Comparison of ENCODE assay signal across 22 cellular contexts in the genomic region with DNA sequence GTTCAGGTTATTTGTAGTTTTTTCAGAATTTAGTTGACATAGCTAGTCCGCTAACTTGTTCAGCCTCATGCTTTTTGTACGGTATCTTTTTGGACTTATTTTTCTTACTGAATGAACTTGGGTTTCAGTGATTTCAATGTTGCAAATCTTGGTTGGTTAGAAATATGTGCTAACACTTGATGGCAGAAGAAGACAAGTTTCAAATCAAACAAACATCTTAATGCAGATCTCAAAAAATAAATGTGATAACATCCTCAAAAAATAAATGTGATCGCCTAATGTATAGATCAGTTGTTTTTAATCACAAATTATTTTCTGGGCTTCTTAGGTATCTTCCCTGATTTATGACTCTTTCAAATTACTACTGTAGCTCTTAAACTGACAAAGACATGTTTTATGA.
DNase-seq lines count a peak whose midpoint lies in the region; ATAC-seq, FAIRE-seq and TF ChIP-seq lines count a peak whose summit lies in the region.
"Had no signal": no experiment of that assay in that cellular context is flagged by ENCODE, and none has a peak within 500 bp of the region (broad histone marks: within the 10 kb centered on the region; RNA-seq: fewer than 3 reads in every experiment).

No MANE protein-coding gene starts in this region.

- peaks cover 48% of the 10 kb centered on the region for H3K4me1 Mint-ChIP-seq in activated CD8-positive, alpha-beta T cell treated with anti-CD3 and anti-CD28 coated beads for 36 hours (ENCODE audit: low read depth)
- peaks cover 44% of the 10 kb centered on the region for H3K4me1 Mint-ChIP-seq in activated CD8-positive, alpha-beta T cell treated with anti-CD3 and anti-CD28 coated beads, Interleukin-2, amount 10 ng/mL, durations not matched to agents 7 days and 5 days (ENCODE audit: low read depth)
- peaks cover 49% of the 10 kb centered on the region for H3K4me1 Mint-ChIP-seq in central memory CD8-positive, alpha-beta T cell
- H3K4me1 Mint-ChIP-seq in naive thymus-derived CD8-positive, alpha-beta T cell, result peaks cover 27 to 61% (median 58%) of the 10 kb centered on the region in 4 donors
- peaks cover 39% of the 10 kb centered on the region for H3K4me1 Mint-ChIP-seq in activated CD8-positive, alpha-beta memory T cell treated with anti-CD3 and anti-CD28 coated beads, Interleukin-2, amount 10 ng/mL, durations not matched to agents 7 days and 5 days

- H3K9me3 Mint-ChIP-seq in activated CD8-positive, alpha-beta T cell treated with anti-CD3 and anti-CD28 coated beads for 36 hours, result peaks cover 5% of the 10 kb centered on the region
- no peaks in the 10 kb centered on the region for H3K9me3 Mint-ChIP-seq in activated CD8-positive, alpha-beta T cell treated with anti-CD3 and anti-CD28 coated beads, Interleukin-2, amount 10 ng/mL, durations not matched to agents 7 days and 5 days (ENCODE audit: insufficient read depth)
- no peaks in the 10 kb centered on the region for H3K9me3 Mint-ChIP-seq in central memory CD8-positive, alpha-beta T cell
- peaks cover 0 to 6% (median 0%) of the 10 kb centered on the region in 9 donors for H3K9me3 Mint-ChIP-seq in naive thymus-derived CD8-positive, alpha-beta T cell
- no peaks in the 10 kb centered on the region for H3K9me3 Mint-ChIP-seq in activated CD8-positive, alpha-beta memory T cell treated with anti-CD3 and anti-CD28 coated beads, Interleukin-2, amount 10 ng/mL, durations not matched to agents 7 days and 5 days (ENCODE audit: low read depth)

- CTCF ChIA-PET in activated CD8-positive, alpha-beta T cell treated with anti-CD3 and anti-CD28 coated beads for 36 hours (lab: Charles Lee), result interaction anchor here (0.7 to 3.5 kb wide), 4 partner anchors 313 to 422 kb away, joined by 3 to 25 read pairs (median 3); partner anchors contain the start of gene MED23
- CTCF ChIA-PET in activated CD8-positive, alpha-beta T cell treated with anti-CD3 and anti-CD28 coated beads, Interleukin-2, amount 10 ng/mL, durations not matched to agents 7 days and 5 days (lab: Charles Lee), result interaction anchor here (0.5 to 3.9 kb wide), 7 partner anchors 10 to 1291 kb away, joined by 3 to 31 read pairs (median 6); partner anchors contain the start of gene MED23
- CTCF ChIA-PET in activated CD8-positive, alpha-beta memory T cell treated with anti-CD3 and anti-CD28 coated beads, Interleukin-2, amount 10 ng/mL, durations not matched to agents 7 days and 5 days (lab: Charles Lee), result interaction anchor here (1.1 kb wide), 1 partner anchor 328 kb away, joined by 4 read pairs; no protein-coding TSS in a partner anchor

- in situ Hi-C loops in KBM-7 (cut with MboI; ENCODE audit: low pct_unique_long_range_greater_than_20kb, low sequenced_read_pairs), result no loop called here

- peaks cover 14% of the 10 kb centered on the region for H3K36me3 Mint-ChIP-seq in activated CD8-positive, alpha-beta T cell treated with anti-CD3 and anti-CD28 coated beads for 36 hours (ENCODE audit: low read depth)
- peaks cover 33% of the 10 kb centered on the region for H3K36me3 Mint-ChIP-seq in activated CD8-positive, alpha-beta T cell treated with anti-CD3 and anti-CD28 coated beads, Interleukin-2, amount 10 ng/mL, durations not matched to agents 7 days and 5 days (ENCODE audit: low read depth)
- H3K36me3 Mint-ChIP-seq in central memory CD8-positive, alpha-beta T cell (ENCODE audit: insufficient read depth), result no peaks in the 10 kb centered on the region
- H3K36me3 Mint-ChIP-seq in naive thymus-derived CD8-positive, alpha-beta T cell, result peaks cover 12 to 25% (median 13%) of the 10 kb centered on the region in 3 donors
- peaks cover 27% of the 10 kb centered on the region for H3K36me3 Mint-ChIP-seq in activated CD8-positive, alpha-beta memory T cell treated with anti-CD3 and anti-CD28 coated beads, Interleukin-2, amount 10 ng/mL, durations not matched to agents 7 days and 5 days

- H3K27ac Mint-ChIP-seq in activated CD8-positive, alpha-beta T cell treated with anti-CD3 and anti-CD28 coated beads for 36 hours, result peak overlapping the region; percentile 32
- H3K27ac Mint-ChIP-seq in activated CD8-positive, alpha-beta T cell treated with anti-CD3 and anti-CD28 coated beads, Interleukin-2, amount 10 ng/mL, durations not matched to agents 7 days and 5 days, result no peak overlapping the region
- H3K27ac Mint-ChIP-seq in central memory CD8-positive, alpha-beta T cell (ENCODE audit: low read depth), result peak overlapping the region; percentile 2
- H3K27ac Mint-ChIP-seq in naive thymus-derived CD8-positive, alpha-beta T cell, result peak overlapping the region; percentile 1 to 89 (median 70)
- H3K27ac Mint-ChIP-seq in activated CD8-positive, alpha-beta memory T cell treated with anti-CD3 and anti-CD28 coated beads, Interleukin-2, amount 10 ng/mL, durations not matched to agents 7 days and 5 days, result no peak overlapping the region
- H3K27ac Mint-ChIP-seq: activated naive CD4-positive, alpha-beta T cell treated with anti-CD3 and anti-CD28 coated beads, Interleukin-2, amount 10 ng/mL, durations not matched to agents 7 days and 5 days had no signal

- ATAC-seq in activated CD8-positive, alpha-beta T cell treated with anti-CD3 and anti-CD28 coated beads for 36 hours, result no peak
- ATAC-seq in activated CD8-positive, alpha-beta T cell treated with anti-CD3 and anti-CD28 coated beads, Interleukin-2, amount 10 ng/mL, durations not matched to agents 7 days and 5 days, result no peak
- ATAC-seq in central memory CD8-positive, alpha-beta T cell (replicated peaks; ENCODE audit: extremely low read depth, poor library complexity, severe bottlenecking), result no peak
- peak in 1 of 2 donors; percentile 19 for ATAC-seq in naive thymus-derived CD8-positive, alpha-beta T cell
- ATAC-seq in activated CD8-positive, alpha-beta memory T cell treated with anti-CD3 and anti-CD28 coated beads, Interleukin-2, amount 10 ng/mL, durations not matched to agents 7 days and 5 days, result no peak

- no peaks in the 10 kb centered on the region for H3K27me3 Mint-ChIP-seq in activated CD8-positive, alpha-beta T cell treated with anti-CD3 and anti-CD28 coated beads for 36 hours
- no peaks in the 10 kb centered on the region for H3K27me3 Mint-ChIP-seq in activated CD8-positive, alpha-beta T cell treated with anti-CD3 and anti-CD28 coated beads, Interleukin-2, amount 10 ng/mL, durations not matched to agents 7 days and 5 days (ENCODE audit: low read depth)
- H3K27me3 Mint-ChIP-seq in central memory CD8-positive, alpha-beta T cell, result no peaks in the 10 kb centered on the region
- H3K27me3 Mint-ChIP-seq in naive thymus-derived CD8-positive, alpha-beta T cell, result no peaks in the 10 kb centered on the region
- H3K27me3 Mint-ChIP-seq in activated CD8-positive, alpha-beta memory T cell treated with anti-CD3 and anti-CD28 coated beads, Interleukin-2, amount 10 ng/mL, durations not matched to agents 7 days and 5 days, result no peaks in the 10 kb centered on the region
- H3K27me3 Mint-ChIP-seq: activated CD4-positive, alpha-beta memory T cell treated with anti-CD3 and anti-CD28 coated beads for 36 hours; activated naive CD4-positive, alpha-beta T cell treated with anti-CD3 and anti-CD28 coated beads, Interleukin-2, amount 10 ng/mL, durations not matched to agents 7 days and 5 days had no signal

- no peak for FAIRE-seq in D721Med (lab: Jason Lieb, UNC)
- FAIRE-seq: A204.1 had no signal

- TF ChIP-seq CTCF in activated CD8-positive, alpha-beta T cell treated with anti-CD3 and anti-CD28 coated beads for 36 hours (IDR thresholded peaks at IDR 0.05), result no peak
- peak; percentile 14 for TF ChIP-seq CTCF in D721Med (IDR thresholded peaks at IDR 0.05; ENCODE audit: insufficient read depth, missing control alignments)

- no peak for DNase-seq in activated CD8-positive, alpha-beta T cell treated with anti-CD3 and anti-CD28 coated beads for 36 hours
- no peak for DNase-seq in activated CD8-positive, alpha-beta T cell treated with anti-CD3 and anti-CD28 coated beads, Interleukin-2, amount 10 ng/mL, durations not matched to agents 7 days and 5 days
- DNase-seq in D721Med (ENCODE audit: insufficient read length, low spot score), result no peak
- no peak for DNase-seq in central memory CD8-positive, alpha-beta T cell (ENCODE audit: low spot score in 2 of 2)
- peak in 2 of 10 donors; percentile 24 to 28 for DNase-seq in naive thymus-derived CD8-positive, alpha-beta T cell
- no peak for DNase-seq in KBM-7
- no peak for DNase-seq in activated CD8-positive, alpha-beta memory T cell treated with anti-CD3 and anti-CD28 coated beads, Interleukin-2, amount 10 ng/mL, durations not matched to agents 7 days and 5 days
- DNase-seq in globus pallidus (ENCODE audit: low spot score), result no peak
- DNase-seq: activated CD4-positive, alpha-beta memory T cell treated with anti-CD3 and anti-CD28 coated beads for 36 hours; activated naive CD4-positive, alpha-beta T cell treated with anti-CD3 and anti-CD28 coated beads, Interleukin-2, amount 10 ng/mL, durations not matched to agents 7 days and 5 days; aorta; EL; HCEC 1CT; mammary epithelial cell; NCI-H1048; NCI-H1930; NCI-H2227 treated with DMSO at 0.1 percent for 48 hours; NCI-H774; occipital lobe; stimulated activated CD4-positive, alpha-beta T cell treated with anti-CD3 and anti-CD28 coated beads, Interleukin-2, amount 100 ng/mL, for 24 hours; substantia nigra had no signal

- no peak overlapping the region for H3K4me3 Mint-ChIP-seq in activated CD8-positive, alpha-beta T cell treated with anti-CD3 and anti-CD28 coated beads for 36 hours
- H3K4me3 Mint-ChIP-seq in activated CD8-positive, alpha-beta T cell treated with anti-CD3 and anti-CD28 coated beads, Interleukin-2, amount 10 ng/mL, durations not matched to agents 7 days and 5 days, result no peak overlapping the region
- no peak overlapping the region for H3K4me3 Mint-ChIP-seq in central memory CD8-positive, alpha-beta T cell
- peak overlapping the region in 6 of 10 donors; percentile 1 to 36 (median 6) for H3K4me3 Mint-ChIP-seq in naive thymus-derived CD8-positive, alpha-beta T cell
- no peak overlapping the region for H3K4me3 Mint-ChIP-seq in activated CD8-positive, alpha-beta memory T cell treated with anti-CD3 and anti-CD28 coated beads, Interleukin-2, amount 10 ng/mL, durations not matched to agents 7 days and 5 days
- H3K4me3 Mint-ChIP-seq: activated CD4-positive, alpha-beta memory T cell treated with anti-CD3 and anti-CD28 coated beads for 36 hours; activated naive CD4-positive, alpha-beta T cell treated with anti-CD3 and anti-CD28 coated beads, Interleukin-2, amount 10 ng/mL, durations not matched to agents 7 days and 5 days had no signal

- POLR2A ChIA-PET in activated CD8-positive, alpha-beta T cell treated with anti-CD3 and anti-CD28 coated beads for 36 hours (lab: Charles Lee), result no interaction called here
- POLR2A ChIA-PET in activated CD8-positive, alpha-beta T cell treated with anti-CD3 and anti-CD28 coated beads, Interleukin-2, amount 10 ng/mL, durations not matched to agents 7 days and 5 days (lab: Charles Lee), result no interaction called here
- POLR2A ChIA-PET in naive thymus-derived CD8-positive, alpha-beta T cell (lab: Charles Lee), result interaction anchor here (0.8 to 2.9 kb wide), 4 partner anchors 76 to 328 kb away, joined by 3 to 11 read pairs (median 6); no protein-coding TSS in a partner anchor

- intact Hi-C loops in activated CD8-positive, alpha-beta T cell treated with anti-CD3 and anti-CD28 coated beads for 36 hours (cut with micrococcal nuclease), result loop anchor here (10.0 kb wide), 1 partner anchor 59 kb away; no protein-coding TSS in a partner anchor

Comparison
In these comparisons a context has a peak if more than half of its experiments do, and no peak if none do; other contexts are left out.
1. H3K27ac Mint-ChIP-seq: peak in activated CD8-positive, alpha-beta T cell treated with anti-CD3 and anti-CD28 coated beads for 36 hours (single experiment), central memory CD8-positive, alpha-beta T cell (single experiment) and naive thymus-derived CD8-positive, alpha-beta T cell (10 of 10); none in activated CD8-positive, alpha-beta T cell treated with anti-CD3 and anti-CD28 coated beads, Interleukin-2, amount 10 ng/mL, durations not matched to agents 7 days and 5 days (single experiment) and activated CD8-positive, alpha-beta memory T cell treated with anti-CD3 and anti-CD28 coated beads, Interleukin-2, amount 10 ng/mL, durations not matched to agents 7 days and 5 days (single experiment).
2. H3K4me3 Mint-ChIP-seq: peak in naive thymus-derived CD8-positive, alpha-beta T cell (6 of 10); none in activated CD8-positive, alpha-beta T cell treated with anti-CD3 and anti-CD28 coated beads for 36 hours (single experiment), activated CD8-positive, alpha-beta T cell treated with anti-CD3 and anti-CD28 coated beads, Interleukin-2, amount 10 ng/mL, durations not matched to agents 7 days and 5 days (single experiment), central memory CD8-positive, alpha-beta T cell (single experiment) and activated CD8-positive, alpha-beta memory T cell treated with anti-CD3 and anti-CD28 coated beads, Interleukin-2, amount 10 ng/mL, durations not matched to agents 7 days and 5 days (single experiment).